In the genomic region with DNA sequence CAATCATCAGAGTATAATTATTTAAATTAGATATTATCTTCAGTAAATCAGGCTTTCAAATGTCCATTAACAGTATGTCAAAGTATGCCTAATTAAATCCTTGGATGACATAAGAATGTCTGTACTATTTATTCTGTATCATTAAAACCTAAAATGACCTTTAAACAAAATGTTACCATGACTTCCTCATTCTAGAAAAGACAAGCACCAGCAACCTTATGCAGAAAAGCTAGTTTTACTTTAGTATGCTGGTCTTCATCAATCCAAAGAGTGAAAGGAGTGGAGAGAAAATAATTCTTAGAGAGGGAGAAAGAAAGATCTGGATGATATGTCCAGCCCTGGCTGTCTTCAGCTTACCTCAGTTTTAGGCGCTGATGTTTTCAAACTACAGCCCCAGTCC, we compare ENCODE assay signal across 10 cellular contexts.
"Had no signal": no experiment of that assay in that cellular context is flagged by ENCODE, and none has a peak within 500 bp of the region (broad histone marks: within the 10 kb centered on the region; RNA-seq: fewer than 3 reads in every experiment).

No MANE protein-coding gene starts in this region.

- H3K27me3 Mint-ChIP-seq: IgD-negative memory B cell had no signal

- H3K9ac ChIP-seq: GM23248 had no signal

- H3K36me3 Mint-ChIP-seq: IgD-negative memory B cell had no signal

- H3K4me3 ChIP-seq: GM23248, HAP-1 had no signal

- H3K4me1 ChIP-seq: HAP-1 had no signal

- H3K27ac Mint-ChIP-seq: HFFc6, IgD-negative memory B cell had no signal

- DNase-seq: GM23248, GOT3, H7, HFFc6, KBM-7 had no signal

- H2AFZ ChIP-seq: GM23248 had no signal

- H3K27ac ChIP-seq: GM23248, HL-60 had no signal

- ATAC-seq: HCT116, HepG2 had no signal

- H3K4me3 Mint-ChIP-seq: HFFc6, IgD-negative memory B cell had no signal
